ENCODE assay signal across 10 cellular contexts in genomic region chr7:90777075-90777864, GRCh38.
A peak's percentile ranks its signal among the peaks of the same experiment; 100 is the strongest.
DNase-seq lines count a peak whose midpoint lies in the region; ATAC-seq and TF ChIP-seq lines count a peak whose summit lies in the region.
"Had no signal": no experiment of that assay in that cellular context is flagged by ENCODE, and none has a peak within 500 bp of the region (broad histone marks: within the 10 kb centered on the region; RNA-seq: fewer than 3 reads in every experiment).

No MANE protein-coding gene starts in this region.

- dilution Hi-C loops in IMR-90 (cut with HindIII; ENCODE audit: low sequenced_read_pairs, unreplicated experiment) = no loop called here

- H4K91ac ChIP-seq in IMR-90 (ENCODE audit: insufficient read depth, low read depth, low read length) = no peak overlapping the region

- H3K4me1 ChIP-seq in IMR-90 (ENCODE audit: control insufficient read depth, insufficient read depth, low read length) (peaks cover 3% of the 10 kb centered on the region), ovary (ENCODE audit: insufficient read depth) (peaks cover 3% of the 10 kb centered on the region)

- no peak overlapping the region for H2AFZ ChIP-seq in IMR-90 (replicated peaks; ENCODE audit: low read length, poor library complexity)

- in situ Hi-C loops in IMR-90 (cut with MboI; ENCODE audit: low sequenced_read_pairs) = no loop called here

- no peaks in the 10 kb centered on the region for H3K9me3 ChIP-seq in IMR-90 (ENCODE audit: control insufficient read depth, insufficient read depth, low read length)
- no peaks in the 10 kb centered on the region for H3K9me3 ChIP-seq in ovary

- H3K9me3 Mint-ChIP-seq in activated CD4-positive, alpha-beta T cell treated with anti-CD3 and anti-CD28 coated beads for 36 hours (ENCODE audit: low read depth) = no peaks in the 10 kb centered on the region

- TF ChIP-seq CTCF in IMR-90 (conservative IDR thresholded peaks at IDR 0.05; ENCODE audit: low read depth, low read length) (no peak), ovary (IDR thresholded peaks at IDR 0.05) (no peak)

- no peak overlapping the region for H3K9ac ChIP-seq in IMR-90 (ENCODE audit: low read depth, low read length)

- no peaks in the 10 kb centered on the region; the same call in 1 of the 2 replicates for H3K9me1 ChIP-seq in IMR-90 (ENCODE audit: insufficient read depth, low read length)

- WGBS in IMR-90 (ENCODE audit: extremely low coverage in 2 of 2, insufficient read length in 1 of 2), 2 experiments = no CpG with 5 or more reads among the region's 6 CpGs
- 12 to 16% (median 13%) methylated on average over 6 of the region's 6 CpGs for WGBS in ovary, 3 donors

- no peak overlapping the region for H2BK120ac ChIP-seq in IMR-90 (ENCODE audit: low read depth, low read length)

- no peak overlapping the region for H2AK5ac ChIP-seq in IMR-90 (ENCODE audit: low read depth, low read length)

- H3K18ac ChIP-seq in IMR-90 (ENCODE audit: low read depth, low read length) = no peak overlapping the region

- no peak overlapping the region for H2BK5ac ChIP-seq in IMR-90 (ENCODE audit: low read depth, low read length, poor library complexity, severe bottlenecking)

- DNase-seq in IMR-90 (no peak), ovary (peak in 4 of 5 donors; percentile 24 to 68 (median 40)), NCI-H524 (lab: John Stamatoyannopoulos, UW) (no peak)
- no peak for DNase-seq in activated CD4-positive, alpha-beta T cell treated with anti-CD3 and anti-CD28 coated beads for 4 hours
- no peak for DNase-seq in activated CD4-positive, alpha-beta T cell treated with anti-CD3 and anti-CD28 coated beads for 36 hours
- no peak for DNase-seq in activated naive CD4-positive, alpha-beta T cell treated with anti-CD3 and anti-CD28 coated beads, Interleukin-2, amount 50 U/mL, for 16 hours
- DNase-seq: EL had no signal

- no peaks in the 10 kb centered on the region for H3K4me1 Mint-ChIP-seq in activated CD4-positive, alpha-beta T cell treated with anti-CD3 and anti-CD28 coated beads for 36 hours

- no peak for TF ChIP-seq RAD21 in IMR-90 (IDR thresholded peaks at IDR 0.05; ENCODE audit: low read length)

- 0 out of 2 replicates have a peak overlapping the region, but pooled peaks have one; percentile 19 for H3K23ac ChIP-seq in IMR-90 (ENCODE audit: low read depth, low read length)

- H3K27me3 ChIP-seq in IMR-90 (ENCODE audit: control insufficient read depth, insufficient read depth, low read length) = no peaks in the 10 kb centered on the region
- H3K27me3 ChIP-seq in ovary = no peaks in the 10 kb centered on the region
- H3K27me3 ChIP-seq: dorsolateral prefrontal cortex had no signal

- no peaks in the 10 kb centered on the region for H4K20me1 ChIP-seq in IMR-90 (ENCODE audit: insufficient read depth, low read length)

- no peak overlapping the region for H3K4me3 ChIP-seq in IMR-90 (ENCODE audit: insufficient read depth, low read depth, low read length)
- H3K4me3 ChIP-seq in ovary = no peak overlapping the region
- H3K4me3 ChIP-seq: dorsolateral prefrontal cortex had no signal

- no peak overlapping the region for H3K4me2 ChIP-seq in IMR-90 (ENCODE audit: low read depth, low read length)

- intact Hi-C loops in IMR-90 (cut with micrococcal nuclease) = loop anchor here (5.0 kb wide), 1 partner anchor 720 kb away; no protein-coding TSS in a partner anchor
- intact Hi-C loops in ovary (cut with DNase I) = no loop called here
- intact Hi-C loops in activated CD4-positive, alpha-beta T cell treated with anti-CD3 and anti-CD28 coated beads for 36 hours (cut with DNase I, micrococcal nuclease) = no loop called here

- H3K36me3 Mint-ChIP-seq in activated CD4-positive, alpha-beta T cell treated with anti-CD3 and anti-CD28 coated beads for 36 hours (ENCODE audit: low read depth) = no peaks in the 10 kb centered on the region

- H3K14ac ChIP-seq in IMR-90 (replicated peaks; ENCODE audit: low read depth, low read length) = no peak overlapping the region

- H3K4ac ChIP-seq in IMR-90 (ENCODE audit: low read depth, low read length) = no peak overlapping the region

- BruUV-seq in IMR-90 (replicated peaks; lab: Mats Ljungman, UMichigan) = no TSS peak

- H3K4me3 Mint-ChIP-seq in activated CD4-positive, alpha-beta T cell treated with anti-CD3 and anti-CD28 coated beads for 36 hours = no peak overlapping the region

- no peak overlapping the region for H4K8ac ChIP-seq in IMR-90 (ENCODE audit: low read depth in 2 of 2, low read length in 2 of 2)

- H3K36me3 ChIP-seq in IMR-90 (ENCODE audit: control insufficient read depth, insufficient read depth, low read length) (no peaks in the 10 kb centered on the region), ovary (no peaks in the 10 kb centered on the region)

- H3K27ac ChIP-seq in IMR-90 (ENCODE audit: insufficient read depth, low read length) (no peak overlapping the region), ovary (no peak overlapping the region)

- H4K5ac ChIP-seq in IMR-90 (ENCODE audit: low read depth, low read length) = no peak overlapping the region

- no peak overlapping the region for H2AK9ac ChIP-seq in IMR-90 (replicated peaks; ENCODE audit: low read depth, low read length, poor library complexity)

- H3K27me3 Mint-ChIP-seq in activated CD4-positive, alpha-beta T cell treated with anti-CD3 and anti-CD28 coated beads for 36 hours = no peaks in the 10 kb centered on the region

- no peak overlapping the region for H3K27ac Mint-ChIP-seq in activated CD4-positive, alpha-beta T cell treated with anti-CD3 and anti-CD28 coated beads for 36 hours

- TF ChIP-seq POLR2A in IMR-90 (IDR thresholded peaks at IDR 0.05; ENCODE audit: low read depth, low read length) = no peak
- TF ChIP-seq POLR2A in ovary (IDR thresholded peaks at IDR 0.05) = no peak

- peaks cover 5 to 12% of the 10 kb centered on the region in 2 experiments; a peak in 3 of 4 replicates for H3K79me1 ChIP-seq in IMR-90 (ENCODE audit: low read depth in 1 of 2, low read length in 2 of 2)

- no peak overlapping the region for H2BK20ac ChIP-seq in IMR-90 (ENCODE audit: low read depth, low read length)

- H2BK15ac ChIP-seq in IMR-90 (ENCODE audit: low read depth, low read length) = no peak overlapping the region

- peak; percentile 88 for ATAC-seq in GM19023 (IDR thresholded peaks at IDR 0.05; ENCODE audit: unreplicated experiment)
- ATAC-seq in HG02642 (IDR thresholded peaks at IDR 0.05; ENCODE audit: poor library complexity, unreplicated experiment) = peak; percentile 92
- ATAC-seq in IMR-90 (ENCODE audit: low read depth) = peak; percentile 72
- ATAC-seq in activated CD4-positive, alpha-beta T cell treated with anti-CD3 and anti-CD28 coated beads for 36 hours = no peak

- CTCF ChIA-PET in IMR-90 (lab: Yijun Ruan, JAX) = interaction anchor here (0.6 to 0.7 kb wide), 3 partner anchors 8 to 1257 kb away, joined by 3 to 5 read pairs (median 4); no protein-coding TSS in a partner anchor
- CTCF ChIA-PET in activated CD4-positive, alpha-beta T cell treated with anti-CD3 and anti-CD28 coated beads for 36 hours (lab: Charles Lee) = interaction anchor here (0.6 kb wide), 2 partner anchors 25 to 63 kb away, joined by 3 read pairs; no protein-coding TSS in a partner anchor

- no peak overlapping the region for H3K56ac ChIP-seq in IMR-90 (ENCODE audit: extremely low read depth, insufficient read depth, low read length)

- POLR2A ChIA-PET in IMR-90 (lab: Charles Lee; ENCODE audit: unreplicated experiment) = no interaction called here
- POLR2A ChIA-PET in activated CD4-positive, alpha-beta T cell treated with anti-CD3 and anti-CD28 coated beads for 36 hours (lab: Charles Lee) = no interaction called here

- TF ChIP-seq EP300 in ovary (IDR thresholded peaks at IDR 0.05) = no peak

TF ChIP-seq in IMR-90, 13 proteins besides CTCF, POLR2A, EP300 and RAD21:
- no peak for TF ChIP-seq NFE2L2 (IDR thresholded peaks at IDR 0.05; ENCODE audit: low read depth, low read length)
TF ChIP-seq in IMR-90: peak in this region for 0.

Comparison
In these comparisons a context has a peak if more than half of its experiments do, and no peak if none do; other contexts are left out.
1. DNase-seq: peak in ovary (4 of 5); none in IMR-90 (single experiment), activated CD4-positive, alpha-beta T cell treated with anti-CD3 and anti-CD28 coated beads for 4 hours (0 of 2), activated CD4-positive, alpha-beta T cell treated with anti-CD3 and anti-CD28 coated beads for 36 hours (single experiment), activated naive CD4-positive, alpha-beta T cell treated with anti-CD3 and anti-CD28 coated beads, Interleukin-2, amount 50 U/mL, for 16 hours (single experiment) and NCI-H524 (0 of 2).